Comparison of ENCODE assay signal across 13 cellular contexts in the genomic region with DNA sequence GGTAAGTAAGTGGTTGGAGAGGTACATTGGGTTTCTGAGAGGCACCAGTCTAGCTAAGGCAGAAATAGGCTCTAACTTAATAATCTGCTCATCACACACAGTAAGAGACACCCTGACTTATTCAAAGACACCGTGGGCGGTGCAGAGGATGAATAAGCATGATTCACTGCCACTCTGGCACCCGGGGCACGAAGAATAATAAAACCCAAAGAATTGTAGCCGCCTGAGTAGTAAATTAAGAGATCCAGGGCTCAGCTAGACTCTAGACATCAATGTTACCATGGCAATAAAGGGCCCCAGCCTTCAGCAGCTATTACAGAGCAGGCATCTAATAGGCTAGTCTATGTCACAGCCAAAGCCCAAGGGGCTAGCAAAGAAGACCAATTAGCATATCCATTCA. TPM values are rescaled to one million over a fixed set of nuclear protein-coding genes. Genes with fewer than 3 reads are reported as not detected.
DNase-seq lines count a peak whose midpoint lies in the region; ATAC-seq and TF ChIP-seq lines count a peak whose summit lies in the region.
"Had no signal": no experiment of that assay in that cellular context is flagged by ENCODE, and none has a peak within 500 bp of the region (broad histone marks: within the 10 kb centered on the region; RNA-seq: fewer than 3 reads in every experiment).

No MANE protein-coding gene starts in this region.

- H3K36me3 ChIP-seq in RWPE2 (ENCODE audit: low read depth) = no peaks in the 10 kb centered on the region
- no peaks in the 10 kb centered on the region for H3K36me3 ChIP-seq in upper lobe of right lung
- H3K36me3 ChIP-seq in testis (ENCODE audit: low read depth, missing control alignments) = no peaks in the 10 kb centered on the region
- H3K36me3 ChIP-seq: right lobe of liver, uterus had no signal

- H3K4me1 Mint-ChIP-seq in natural killer cell = no peaks in the 10 kb centered on the region

- H3K4me3 ChIP-seq in RWPE2 (ENCODE audit: severe bottlenecking) (no peak overlapping the region), upper lobe of right lung (no peak overlapping the region), testis (no peak overlapping the region)
- H3K4me3 ChIP-seq: right lobe of liver, uterus had no signal

- H3K27me3 ChIP-seq in RWPE2 (ENCODE audit: insufficient read depth, poor library complexity, severe bottlenecking) (no peaks in the 10 kb centered on the region), upper lobe of right lung (no peaks in the 10 kb centered on the region), testis (no peaks in the 10 kb centered on the region)
- H3K27me3 ChIP-seq: right lobe of liver, uterus had no signal

- no peak for TF ChIP-seq POLR2A in testis (IDR thresholded peaks at IDR 0.05)

- H3K27ac ChIP-seq in RWPE2 (ENCODE audit: poor library complexity, severe bottlenecking) (no peak overlapping the region), upper lobe of right lung (no peak overlapping the region), testis (no peak overlapping the region)
- H3K27ac ChIP-seq: right lobe of liver, uterus had no signal

- TF ChIP-seq CTCF in RWPE2 (IDR thresholded peaks at IDR 0.05; ENCODE audit: poor library complexity, severe bottlenecking) (no peak), natural killer cell (IDR thresholded peaks at IDR 0.05) (no peak), upper lobe of right lung (IDR thresholded peaks at IDR 0.05) (no peak), testis (IDR thresholded peaks at IDR 0.05) (no peak)

- H3K27me3 Mint-ChIP-seq in natural killer cell (ENCODE audit: low read depth in 2 of 2) = peaks cover 0 to 25% of the 10 kb centered on the region in 2 donors
- H3K27me3 Mint-ChIP-seq: dendritic cell treated with granulocyte-macrophage colony-stimulating factor and Interleukin-4, amounts not matched to agents 40 ng/mL and 50 ng/mL, for 4 days had no signal

- no peaks in the 10 kb centered on the region for H3K4me1 ChIP-seq in RWPE2 (ENCODE audit: insufficient read depth, poor library complexity, severe bottlenecking)
- H3K4me1 ChIP-seq in upper lobe of right lung = no peaks in the 10 kb centered on the region
- H3K4me1 ChIP-seq in testis = no peaks in the 10 kb centered on the region
- H3K4me1 ChIP-seq: right lobe of liver, uterus had no signal

- 52 to 67% methylated on average over 4 to 5 of the region's 5 CpGs for WGBS in testis, 2 donors

- H3K4me3 Mint-ChIP-seq in natural killer cell = no peak overlapping the region
- H3K4me3 Mint-ChIP-seq: dendritic cell treated with granulocyte-macrophage colony-stimulating factor and Interleukin-4, amounts not matched to agents 40 ng/mL and 50 ng/mL, for 4 days had no signal

- H3K36me3 Mint-ChIP-seq in natural killer cell = no peaks in the 10 kb centered on the region

- no peak overlapping the region for H3K27ac Mint-ChIP-seq in natural killer cell
- H3K27ac Mint-ChIP-seq: dendritic cell treated with granulocyte-macrophage colony-stimulating factor and Interleukin-4, amounts not matched to agents 40 ng/mL and 50 ng/mL, for 4 days had no signal

- H3K9me3 ChIP-seq in RWPE2 (ENCODE audit: severe bottlenecking) (no peaks in the 10 kb centered on the region), upper lobe of right lung (no peaks in the 10 kb centered on the region), testis (no peaks in the 10 kb centered on the region)
- H3K9me3 ChIP-seq: right lobe of liver, uterus had no signal

- no peaks in the 10 kb centered on the region for H3K9me3 Mint-ChIP-seq in natural killer cell
- H3K9me3 Mint-ChIP-seq: dendritic cell treated with granulocyte-macrophage colony-stimulating factor and Interleukin-4, amounts not matched to agents 40 ng/mL and 50 ng/mL, for 4 days had no signal

- peak; percentile 65 for DNase-seq in activated effector memory CD4-positive, alpha-beta T cell treated with anti-CD3 and anti-CD28 coated beads, Interleukin-2, amount 50 U/mL, for 16 hours
- DNase-seq in activated effector memory CD4-positive, alpha-beta T cell treated with Interleukin-2 at 50 U/mL for 16 hours = no peak
- DNase-seq in RWPE2 (ENCODE audit: low spot score) (no peak), head of caudate nucleus (peak in 40 of 42 donors; percentile 14 to 93 (median 59)), natural killer cell (no peak), upper lobe of right lung (no peak), testis (no peak)
- DNase-seq in stimulated activated naive CD8-positive, alpha-beta T cell treated with anti-CD3 and anti-CD28 coated beads, Interleukin-15, Interleukin-2, amounts not matched to agents 100 U/mL and 50 U/mL, for 24 hours = peak; percentile 32
- DNase-seq: Calu3, NCI-H2029 treated with DMSO at 0.1 percent for 48 hours, right lobe of liver, uterus had no signal

- peak; percentile 85 for ATAC-seq in RWPE2 (ENCODE audit: low read depth)
- peak; percentile 88 for ATAC-seq in stimulated activated naive CD8-positive, alpha-beta T cell treated with anti-CD3 and anti-CD28 coated beads, Interleukin-15, Interleukin-2, amounts not matched to agents 100 U/mL and 50 U/mL, for 24 hours
- ATAC-seq in natural killer cell = no peak
- no peak for ATAC-seq in upper lobe of right lung
- ATAC-seq: right lobe of liver had no signal

- intact Hi-C loops in head of caudate nucleus (cut with DNase I) (no loop called here), natural killer cell (cut with micrococcal nuclease) (no loop called here), upper lobe of right lung (cut with DNase I) (no loop called here), testis (cut with DNase I; ENCODE audit: low total_unique reads) (no loop called here)

RNA-seq across cellular contexts. Expression of a gene that starts 3.2 kb away (rescaled TPM):
- not detected for total RNA-seq in natural killer cell
- total RNA-seq in upper lobe of right lung = not detected
- under 1 TPM in 1 of 2 donors, not detected in 1; 0.08 TPM for total RNA-seq in testis
- polyA plus RNA-seq in testis (ENCODE audit: insufficient read depth, low read depth, low replicate concordance) = 0.42 TPM
- total RNA-seq: Calu3, right lobe of liver, uterus had no signal

RNA-seq across cellular contexts. Expression of a gene that starts 47.4 kb away (rescaled TPM):
- total RNA-seq in natural killer cell = 1 to 10 TPM in 2 of 3 donors, under 1 TPM in 1; 0.66 to 1.5 (median 1.4) TPM
- total RNA-seq in upper lobe of right lung = 1.5 TPM
- under 1 TPM; 0.43 to 0.87 TPM for total RNA-seq in testis
- polyA plus RNA-seq in testis (ENCODE audit: insufficient read depth, low read depth, low replicate concordance) = 2.2 TPM
- total RNA-seq: Calu3 had no signal

Comparison
In these comparisons a context has a peak if more than half of its experiments do, and no peak if none do; other contexts are left out.
1. DNase-seq: peak in activated effector memory CD4-positive, alpha-beta T cell treated with anti-CD3 and anti-CD28 coated beads, Interleukin-2, amount 50 U/mL, for 16 hours (single experiment), head of caudate nucleus (40 of 42) and stimulated activated naive CD8-positive, alpha-beta T cell treated with anti-CD3 and anti-CD28 coated beads, Interleukin-15, Interleukin-2, amounts not matched to agents 100 U/mL and 50 U/mL, for 24 hours (single experiment); none in activated effector memory CD4-positive, alpha-beta T cell treated with Interleukin-2 at 50 U/mL for 16 hours (single experiment), RWPE2 (single experiment), natural killer cell (single experiment), upper lobe of right lung (single experiment) and testis (single experiment).
2. ATAC-seq: peak in RWPE2 (single experiment) and stimulated activated naive CD8-positive, alpha-beta T cell treated with anti-CD3 and anti-CD28 coated beads, Interleukin-15, Interleukin-2, amounts not matched to agents 100 U/mL and 50 U/mL, for 24 hours (single experiment); none in natural killer cell (0 of 3) and upper lobe of right lung (single experiment).